In the genomic region with DNA sequence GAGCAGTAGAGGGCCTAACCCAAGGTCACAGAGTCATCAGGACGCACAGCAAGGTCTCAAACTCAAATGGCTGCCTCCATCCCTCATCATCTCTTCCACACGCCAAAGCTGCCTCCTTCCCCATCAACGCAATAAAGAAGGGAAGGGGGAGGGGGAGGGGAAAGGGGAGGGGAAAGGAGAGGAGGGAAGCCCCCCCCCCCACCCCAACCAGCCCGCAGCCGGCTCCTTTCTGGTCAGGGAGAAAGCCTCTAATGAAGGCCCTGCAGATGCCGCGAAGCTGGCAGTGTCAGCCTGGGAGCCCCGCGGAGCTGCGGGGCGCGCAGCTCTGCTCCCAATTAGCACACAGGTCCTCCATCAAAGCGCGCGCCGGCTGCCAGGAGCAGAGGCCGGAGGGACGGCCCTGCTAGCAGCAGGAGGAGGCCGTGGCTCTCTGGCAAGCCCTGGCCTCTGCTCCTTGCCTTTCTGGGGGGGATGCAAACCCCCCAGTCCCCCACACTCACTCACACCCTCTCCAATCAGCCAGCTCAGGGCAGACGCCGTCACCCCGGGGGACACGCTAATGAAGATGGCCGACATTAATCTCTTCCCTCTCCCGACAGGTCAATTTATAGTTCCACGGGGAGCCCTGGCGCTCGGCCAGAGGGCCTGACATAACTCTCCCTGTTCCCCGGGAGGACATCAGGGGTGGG, we compare ENCODE assay signal across 13 cellular contexts.
DNase-seq lines count a peak whose midpoint lies in the region; ATAC-seq and TF ChIP-seq lines count a peak whose summit lies in the region.
"Had no signal": no experiment of that assay in that cellular context is flagged by ENCODE, and none has a peak within 500 bp of the region (broad histone marks: within the 10 kb centered on the region; RNA-seq: fewer than 3 reads in every experiment).

No MANE protein-coding gene starts in this region.

- ATAC-seq in gastroesophageal sphincter = no peak
- no peak for ATAC-seq in upper lobe of right lung
- ATAC-seq: activated CD8-positive, alpha-beta T cell treated with anti-CD3 and anti-CD28 coated beads for 36 hours had no signal

- no peak for TF ChIP-seq POLR2A in gastroesophageal sphincter (IDR thresholded peaks at IDR 0.05)

- H3K9ac ChIP-seq in stomach smooth muscle (ENCODE audit: low read length in 2 of 2) = peak overlapping the region; percentile 29 to 51

- H3K4me3 ChIP-seq in gastroesophageal sphincter = peak overlapping the region in 1 of 2 donors; percentile 29
- H3K4me3 ChIP-seq in stomach smooth muscle (ENCODE audit: low read length in 2 of 2) = peak overlapping the region; percentile 25 to 64
- H3K4me3 ChIP-seq in upper lobe of right lung = no peak overlapping the region
- H3K4me3 ChIP-seq in foreskin fibroblast (ENCODE audit: low read depth in 1 of 2, low read length in 2 of 2) = no peak overlapping the region

- H3K27me3 ChIP-seq in gastroesophageal sphincter (no peaks in the 10 kb centered on the region), stomach smooth muscle (ENCODE audit: control insufficient read depth in 1 of 2, insufficient read depth in 2 of 2, low read length in 2 of 2) (no peaks in the 10 kb centered on the region), upper lobe of right lung (no peaks in the 10 kb centered on the region)

- DNase-seq in NCI-H2081 (lab: John Stamatoyannopoulos, UW) (peak; percentile 40 to 81), NCI-H2081 treated with DMSO at 0.1 percent for 48 hours (lab: John Stamatoyannopoulos, UW) (no peak), NCI-H69 (lab: John Stamatoyannopoulos, UW) (peak; percentile 99), upper lobe of right lung (no peak), foreskin fibroblast (no peak), NCI-H2107 treated with DMSO at 0.1 percent for 48 hours (lab: John Stamatoyannopoulos, UW; ENCODE audit: unreplicated experiment) (no peak)
- DNase-seq: activated CD8-positive, alpha-beta T cell treated with anti-CD3 and anti-CD28 coated beads for 36 hours; activated naive CD4-positive, alpha-beta T cell treated with anti-CD3 and anti-CD28 coated beads for 36 hours; hippocampal formation; naive B cell; stimulated activated CD8-positive, alpha-beta memory T cell treated with anti-CD3 and anti-CD28 coated beads, Interleukin-4, amount 100 ng/mL, for 48 hours had no signal

- H3K36me3 ChIP-seq in gastroesophageal sphincter (no peaks in the 10 kb centered on the region), stomach smooth muscle (ENCODE audit: control insufficient read depth in 2 of 2, insufficient read depth in 2 of 2, low read length in 2 of 2) (no peaks in the 10 kb centered on the region), upper lobe of right lung (no peaks in the 10 kb centered on the region)

- H3K4me1 ChIP-seq in gastroesophageal sphincter (peaks cover 0 to 46% (median 4%) of the 10 kb centered on the region in 3 donors), stomach smooth muscle (ENCODE audit: control insufficient read depth, insufficient read depth, low read length) (peaks cover 48% of the 10 kb centered on the region), upper lobe of right lung (no peaks in the 10 kb centered on the region)

- 20% methylated on average over 2 of the region's 29 CpGs; no CpG with 5 or more reads in 1 of the 2 donors for WGBS in gastroesophageal sphincter (ENCODE audit: low coverage in 1 of 2), 2 donors

- no peaks in the 10 kb centered on the region for H3K9me3 ChIP-seq in gastroesophageal sphincter
- H3K9me3 ChIP-seq in stomach smooth muscle (ENCODE audit: control insufficient read depth in 2 of 2, low read length in 2 of 2) = no peaks in the 10 kb centered on the region
- H3K9me3 ChIP-seq in upper lobe of right lung = no peaks in the 10 kb centered on the region

- intact Hi-C loops in upper lobe of right lung (cut with DNase I) = no loop called here

- no peak for TF ChIP-seq EP300 in gastroesophageal sphincter (IDR thresholded peaks at IDR 0.05)

- H3K27ac ChIP-seq in gastroesophageal sphincter (peak overlapping the region in 3 of 4 donors; percentile 17 to 43 (median 30)), stomach smooth muscle (ENCODE audit: low read length) (no peak overlapping the region), upper lobe of right lung (no peak overlapping the region)

- TF ChIP-seq CTCF in gastroesophageal sphincter (IDR thresholded peaks at IDR 0.05) = no peak
- no peak for TF ChIP-seq CTCF in upper lobe of right lung (IDR thresholded peaks at IDR 0.05)
- no peak for TF ChIP-seq CTCF in foreskin fibroblast (IDR thresholded peaks at IDR 0.05; ENCODE audit: low read depth, low read length)

Comparison
In these comparisons a context has a peak if more than half of its experiments do, and no peak if none do; other contexts are left out.
1. DNase-seq: peak in NCI-H2081 (2 of 2) and NCI-H69 (single experiment); none in NCI-H2081 treated with DMSO at 0.1 percent for 48 hours (single experiment), upper lobe of right lung (single experiment), foreskin fibroblast (0 of 2) and NCI-H2107 treated with DMSO at 0.1 percent for 48 hours (single experiment).
2. H3K27ac ChIP-seq: peak in gastroesophageal sphincter (3 of 4); none in stomach smooth muscle (single experiment) and upper lobe of right lung (single experiment).
3. H3K4me3 ChIP-seq: peak in stomach smooth muscle (2 of 2); none in upper lobe of right lung (single experiment) and foreskin fibroblast (0 of 2).